In genomic region chr10:74451127-74451829, GRCh38 we compare ENCODE assay signal across 16 cellular contexts.
"Had no signal": no experiment of that assay in that cellular context is flagged by ENCODE, and none has a peak within 500 bp of the region (broad histone marks: within the 10 kb centered on the region; RNA-seq: fewer than 3 reads in every experiment).

No MANE protein-coding gene starts in this region.

- H3K27ac Mint-ChIP-seq: activated CD4-positive, alpha-beta memory T cell treated with anti-CD3 and anti-CD28 coated beads, Interleukin-2, amount 10 ng/mL, durations not matched to agents 7 days and 5 days; stimulated activated memory B cell treated with anti-CD40 and anti-IgM and Interleukin-4, amounts not matched to agents 10 μg/mL and 1 μg/mL and 100 μg/mL, for 72 hours had no signal

- ATAC-seq: heart right ventricle; stimulated activated memory B cell treated with anti-CD40 and anti-IgM and Interleukin-4, amounts not matched to agents 10 μg/mL and 1 μg/mL and 100 μg/mL, for 72 hours had no signal

- H3K27me3 Mint-ChIP-seq: activated CD4-positive, alpha-beta memory T cell treated with anti-CD3 and anti-CD28 coated beads, Interleukin-2, amount 10 ng/mL, durations not matched to agents 7 days and 5 days; stimulated activated memory B cell treated with anti-CD40 and anti-IgM and Interleukin-4, amounts not matched to agents 10 μg/mL and 1 μg/mL and 100 μg/mL, for 72 hours had no signal

- H3K4me3 Mint-ChIP-seq: activated CD4-positive, alpha-beta memory T cell treated with anti-CD3 and anti-CD28 coated beads, Interleukin-2, amount 10 ng/mL, durations not matched to agents 7 days and 5 days; neural crest cell; stimulated activated memory B cell treated with anti-CD40 and anti-IgM and Interleukin-4, amounts not matched to agents 10 μg/mL and 1 μg/mL and 100 μg/mL, for 72 hours had no signal

- DNase-seq: activated CD4-positive, alpha-beta memory T cell treated with anti-CD3 and anti-CD28 coated beads, Interleukin-2, amount 10 ng/mL, durations not matched to agents 7 days and 5 days; activated CD4-positive, alpha-beta T cell treated with anti-CD3 and anti-CD28 coated beads for 4 hours; activated CD8-positive, alpha-beta memory T cell treated with anti-CD3 and anti-CD28 coated beads, Interleukin-2, amount 50 U/mL, for 4 hours; activated gamma-delta T cell; activated T-cell treated with anti-CD3 and anti-CD28 coated beads, Interleukin-2, amount 50 U/mL, for 48 hours; effector CD4-positive, alpha-beta T cell; heart right ventricle; kidney glomerular epithelial cell; left ventricle myocardium inferior; retina; spleen; stimulated activated CD4-positive, alpha-beta T cell treated with anti-CD3 and anti-CD28 coated beads, Interleukin-4, amount 100 ng/mL, for 4 hours; SW 1271; T-helper 2 cell had no signal

- H3K4me1 Mint-ChIP-seq: stimulated activated memory B cell treated with anti-CD40 and anti-IgM and Interleukin-4, amounts not matched to agents 10 μg/mL and 1 μg/mL and 100 μg/mL, for 72 hours had no signal
